19 cellular contexts compared by ENCODE assay signal in the genomic region with DNA sequence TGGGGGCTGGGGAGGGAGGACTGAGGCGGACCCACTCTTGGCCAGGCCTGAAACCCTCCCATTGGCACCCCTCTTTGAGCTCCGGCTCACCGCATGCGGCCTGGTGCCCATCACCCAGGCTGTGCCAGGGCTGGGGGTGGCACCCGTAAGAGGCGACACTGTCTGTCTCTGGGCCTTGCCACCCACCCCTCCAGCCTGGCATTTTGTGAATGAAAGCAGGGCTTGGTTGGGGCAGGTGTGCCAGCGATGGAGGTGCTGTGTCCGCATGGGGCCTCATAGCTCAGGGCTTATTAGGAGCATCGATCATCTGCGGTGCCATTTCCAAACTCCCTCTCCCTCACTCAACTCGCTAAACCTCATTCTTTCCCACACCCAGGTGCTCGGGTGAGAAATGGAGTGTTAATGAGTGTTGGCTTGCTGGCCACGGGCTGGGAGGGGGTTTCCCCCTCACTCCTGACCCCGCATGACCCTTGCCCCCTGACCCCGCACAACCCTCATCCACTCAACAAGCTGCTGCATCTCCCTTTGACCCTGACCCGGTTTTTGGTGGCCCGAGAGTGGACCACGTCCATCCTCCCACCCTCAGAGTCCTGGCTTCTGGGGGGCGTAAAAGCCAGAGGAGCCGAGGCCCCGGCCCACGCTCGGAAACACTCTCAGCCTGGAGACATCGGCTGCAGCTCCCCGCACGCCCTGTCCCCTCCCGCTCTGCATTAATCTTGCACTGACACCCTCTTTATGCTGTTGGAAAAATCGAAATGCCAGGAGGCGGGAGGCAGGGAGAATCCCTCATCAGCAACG.
DNase-seq lines count a peak whose midpoint lies in the region; ATAC-seq and TF ChIP-seq lines count a peak whose summit lies in the region.
"Had no signal": no experiment of that assay in that cellular context is flagged by ENCODE, and none has a peak within 500 bp of the region (broad histone marks: within the 10 kb centered on the region; RNA-seq: fewer than 3 reads in every experiment).

No MANE protein-coding gene starts in this region.

- ATAC-seq in activated CD8-positive, alpha-beta T cell treated with anti-CD3 and anti-CD28 coated beads, Interleukin-2, amount 10 ng/mL, durations not matched to agents 7 days and 5 days = no peak
- ATAC-seq in activated CD8-positive, alpha-beta T cell treated with anti-CD3 and anti-CD28 coated beads for 36 hours = no peak
- no peak for ATAC-seq in HG03457 (IDR thresholded peaks at IDR 0.05; ENCODE audit: unreplicated experiment)
- no peak for ATAC-seq in GM18505 (IDR thresholded peaks at IDR 0.05; ENCODE audit: unreplicated experiment)
- ATAC-seq: HCT116; SK-N-SH treated with all-trans-retinoic acid at 6 μM for 48 hours; stimulated activated naive CD8-positive, alpha-beta T cell treated with anti-CD3 and anti-CD28 coated beads, Interleukin-15, Interleukin-2, amounts not matched to agents 100 U/mL and 50 U/mL, for 24 hours had no signal

- no peak overlapping the region; the same call in 1 of the 2 replicates for H3K14ac ChIP-seq in H9 (ENCODE audit: insufficient read depth, low read length)

- H3K27me3 Mint-ChIP-seq in activated CD8-positive, alpha-beta T cell treated with anti-CD3 and anti-CD28 coated beads, Interleukin-2, amount 10 ng/mL, durations not matched to agents 7 days and 5 days (ENCODE audit: low read depth) = peaks cover 11% of the 10 kb centered on the region
- H3K27me3 Mint-ChIP-seq in activated CD8-positive, alpha-beta T cell treated with anti-CD3 and anti-CD28 coated beads for 36 hours = peaks cover 11% of the 10 kb centered on the region
- H3K27me3 Mint-ChIP-seq in H9 (ENCODE audit: low read depth) (peaks cover 94% of the 10 kb centered on the region), endodermal cell (ENCODE audit: insufficient read depth) (peaks cover 28% of the 10 kb centered on the region), progenitor cell of endocrine pancreas (peaks cover 28% of the 10 kb centered on the region)
- H3K27me3 Mint-ChIP-seq: CD4-positive, alpha-beta T cell had no signal

- H2BK20ac ChIP-seq in H9 (ENCODE audit: low read depth, low read length, poor library complexity, severe bottlenecking) = no peak overlapping the region

- no peak overlapping the region for H3K23ac ChIP-seq in H9 (ENCODE audit: insufficient read length, low read depth, low read length)

- H4K91ac ChIP-seq in H9 (ENCODE audit: insufficient read length, low read depth, low read length) = no peak overlapping the region

- H3K4ac ChIP-seq in H9 (ENCODE audit: low read depth, low read length) = no peak overlapping the region

- DNase-seq in activated CD8-positive, alpha-beta T cell treated with anti-CD3 and anti-CD28 coated beads, Interleukin-2, amount 10 ng/mL, durations not matched to agents 7 days and 5 days = peak; percentile 16
- DNase-seq in activated CD8-positive, alpha-beta T cell treated with anti-CD3 and anti-CD28 coated beads for 36 hours = no peak
- DNase-seq in H9 (peak; percentile 15), endodermal cell (peak; percentile 23), progenitor cell of endocrine pancreas (ENCODE audit: low spot score, unreplicated experiment) (no peak), T-helper 2 cell (no peak)
- DNase-seq: activated CD4-positive, alpha-beta T cell treated with anti-CD3 and anti-CD28 coated beads, Interleukin-2, amount 10 ng/mL, durations not matched to agents 24 days and 14 days; activated naive CD4-positive, alpha-beta T cell treated with anti-CD3 and anti-CD28 coated beads, Interleukin-2, amount 50 U/mL, for 16 hours; CD4-positive, alpha-beta T cell; stimulated activated CD4-positive, alpha-beta T cell treated with anti-CD3 and anti-CD28 coated beads, Interleukin-4, amount 100 ng/mL, for 4 hours; stimulated activated naive CD8-positive, alpha-beta T cell treated with anti-CD3 and anti-CD28 coated beads, Interleukin-15, Interleukin-2, amounts not matched to agents 100 U/mL and 50 U/mL, for 24 hours; thyroid gland had no signal

- H4K20me1 ChIP-seq in H9 (ENCODE audit: control insufficient read depth, insufficient read depth, insufficient read length) = peaks cover 2% of the 10 kb centered on the region

- no peaks in the 10 kb centered on the region for H3K36me3 ChIP-seq in endodermal cell (ENCODE audit: control insufficient read depth, insufficient read depth, low read length)
- H3K36me3 ChIP-seq: thyroid gland had no signal

- H3K9ac ChIP-seq in H9 (ENCODE audit: extremely low read depth, insufficient read length, low read length) = no peak overlapping the region
- H3K9ac ChIP-seq in endodermal cell (ENCODE audit: extremely low read depth, low read length, poor library complexity, severe bottlenecking) = no peak overlapping the region

- no peak overlapping the region for H4K8ac ChIP-seq in H9 (replicated peaks; ENCODE audit: insufficient read length, low read depth, low read length)

- H3K9me3 ChIP-seq in H9 (ENCODE audit: control insufficient read depth, low read depth, low read length) = no peaks in the 10 kb centered on the region
- peaks cover 50% of the 10 kb centered on the region for H3K9me3 ChIP-seq in endodermal cell (ENCODE audit: control insufficient read depth, low read length)
- H3K9me3 ChIP-seq: thyroid gland had no signal

- H3K4me1 Mint-ChIP-seq in activated CD8-positive, alpha-beta T cell treated with anti-CD3 and anti-CD28 coated beads, Interleukin-2, amount 10 ng/mL, durations not matched to agents 7 days and 5 days (ENCODE audit: low read depth) = peaks cover 27% of the 10 kb centered on the region
- peaks cover 44% of the 10 kb centered on the region for H3K4me1 Mint-ChIP-seq in activated CD8-positive, alpha-beta T cell treated with anti-CD3 and anti-CD28 coated beads for 36 hours (ENCODE audit: low read depth)
- peaks cover 0 to 6% of the 10 kb centered on the region in 2 experiments; a peak in 2 of 4 replicates for H3K4me1 Mint-ChIP-seq in H9
- H3K4me1 Mint-ChIP-seq in endodermal cell = no peaks in the 10 kb centered on the region
- peaks cover 14% of the 10 kb centered on the region for H3K4me1 Mint-ChIP-seq in progenitor cell of endocrine pancreas (ENCODE audit: low read depth)

- no peak overlapping the region for H2BK120ac ChIP-seq in H9 (ENCODE audit: low read depth, low read length, poor library complexity, severe bottlenecking)

- no peaks in the 10 kb centered on the region for H3K79me2 ChIP-seq in H9 (ENCODE audit: insufficient read depth, low read length)

- H3K4me3 ChIP-seq in endodermal cell (ENCODE audit: low read length) = no peak overlapping the region
- H3K4me3 ChIP-seq: lung, thyroid gland had no signal

- H3K27ac ChIP-seq in H9 (ENCODE audit: insufficient read length, low read depth, low read length) (no peak overlapping the region), endodermal cell (ENCODE audit: low read depth, low read length) (no peak overlapping the region)
- H3K27ac ChIP-seq: thyroid gland had no signal

- POLR2A ChIA-PET in activated CD8-positive, alpha-beta T cell treated with anti-CD3 and anti-CD28 coated beads, Interleukin-2, amount 10 ng/mL, durations not matched to agents 7 days and 5 days (lab: Charles Lee) = no interaction called here
- POLR2A ChIA-PET in activated CD8-positive, alpha-beta T cell treated with anti-CD3 and anti-CD28 coated beads for 36 hours (lab: Charles Lee) = no interaction called here

- H2BK5ac ChIP-seq in H9 (ENCODE audit: insufficient read length, low read length) = no peak overlapping the region

- CTCF ChIA-PET in activated CD8-positive, alpha-beta T cell treated with anti-CD3 and anti-CD28 coated beads, Interleukin-2, amount 10 ng/mL, durations not matched to agents 7 days and 5 days (lab: Charles Lee) = interaction anchor here (0.5 kb wide), 1 partner anchor 381 kb away, joined by 3 read pairs; no protein-coding TSS in a partner anchor
- CTCF ChIA-PET in activated CD8-positive, alpha-beta T cell treated with anti-CD3 and anti-CD28 coated beads for 36 hours (lab: Charles Lee) = interaction anchor here (1.1 to 1.6 kb wide), 2 partner anchors 23 to 115 kb away, joined by 3 read pairs; no protein-coding TSS in a partner anchor

- H2BK15ac ChIP-seq in H9 (ENCODE audit: low read depth, low read length) = no peak overlapping the region

- intact Hi-C loops in activated CD8-positive, alpha-beta T cell treated with anti-CD3 and anti-CD28 coated beads for 36 hours (cut with micrococcal nuclease) = no loop called here

- H3K23me2 ChIP-seq in H9 (ENCODE audit: insufficient read length, low read depth, low read length, poor library complexity, severe bottlenecking) = no peaks in the 10 kb centered on the region

- no CpG with 5 or more reads among the region's 30 CpGs for WGBS in H9 (ENCODE audit: extremely low coverage, insufficient read length, low lambda C conversion rate)
- 79 to 91% methylated on average over 14 to 25 of the region's 30 CpGs for WGBS in endodermal cell (ENCODE audit: insufficient coverage in 1 of 2, insufficient read length in 1 of 2), 2 experiments

- H3K56ac ChIP-seq in H9 (ENCODE audit: insufficient read length, low read depth, low read length) = no peak overlapping the region

- no peak overlapping the region for H2AK5ac ChIP-seq in H9 (ENCODE audit: insufficient read length, low read length)

- H3K4me1 ChIP-seq in H9 (ENCODE audit: insufficient read depth, low read length) = no peaks in the 10 kb centered on the region
- no peaks in the 10 kb centered on the region for H3K4me1 ChIP-seq in endodermal cell (ENCODE audit: control insufficient read depth, insufficient read depth, low read length)
- H3K4me1 ChIP-seq: thyroid gland had no signal

- TF ChIP-seq CTCF in activated CD8-positive, alpha-beta T cell treated with anti-CD3 and anti-CD28 coated beads for 36 hours (IDR thresholded peaks at IDR 0.05) = no peak
- TF ChIP-seq CTCF in H9 (conservative IDR thresholded peaks at IDR 0.05) (no peak), endodermal cell (conservative IDR thresholded peaks at IDR 0.05) (no peak), progenitor cell of endocrine pancreas (IDR thresholded peaks at IDR 0.05; ENCODE audit: unreplicated experiment) (no peak)

- H3K4me2 ChIP-seq in H9 (ENCODE audit: insufficient read depth, insufficient read length, low read length) = no peak overlapping the region

- H2AFZ ChIP-seq in H9 (ENCODE audit: low read length) = no peak overlapping the region

- no peaks in the 10 kb centered on the region for H3K79me1 ChIP-seq in H9 (ENCODE audit: insufficient read depth, low read depth, low read length, poor library complexity, severe bottlenecking)

- no peak overlapping the region for H3T11ph ChIP-seq in H9 (ENCODE audit: low read length)

- H3K36me3 Mint-ChIP-seq in activated CD8-positive, alpha-beta T cell treated with anti-CD3 and anti-CD28 coated beads, Interleukin-2, amount 10 ng/mL, durations not matched to agents 7 days and 5 days (ENCODE audit: low read depth) = peaks cover 12% of the 10 kb centered on the region
- H3K36me3 Mint-ChIP-seq in activated CD8-positive, alpha-beta T cell treated with anti-CD3 and anti-CD28 coated beads for 36 hours (ENCODE audit: low read depth) = no peaks in the 10 kb centered on the region
- H3K36me3 Mint-ChIP-seq in H9 (ENCODE audit: insufficient read depth in 1 of 3, low read depth in 3 of 3) (0 out of 7 replicates have a peak, but pooled peaks cover 0 to 1% (median 0%) of the 10 kb centered on the region in 3 experiments), endodermal cell (ENCODE audit: low read depth) (no peaks in the 10 kb centered on the region), progenitor cell of endocrine pancreas (ENCODE audit: insufficient read depth) (no peaks in the 10 kb centered on the region)

- H3K27me3 ChIP-seq in H9 (ENCODE audit: insufficient read depth, low read length) (peaks cover 13% of the 10 kb centered on the region; the same call in 1 of the 2 replicates), endodermal cell (ENCODE audit: control insufficient read depth, insufficient read depth, low read length, poor library complexity, severe bottlenecking) (no peaks in the 10 kb centered on the region)
- H3K27me3 ChIP-seq: thyroid gland had no signal

- H3K18ac ChIP-seq in H9 (ENCODE audit: insufficient read length, low read depth, low read length) = no peak overlapping the region

- H4K5ac ChIP-seq in H9 (ENCODE audit: insufficient read length, low read depth, low read length) = no peak overlapping the region

- H2BK12ac ChIP-seq in H9 (ENCODE audit: insufficient read length, low read depth, low read length) = no peak overlapping the region

- no peak overlapping the region for H3K4me3 Mint-ChIP-seq in activated CD8-positive, alpha-beta T cell treated with anti-CD3 and anti-CD28 coated beads, Interleukin-2, amount 10 ng/mL, durations not matched to agents 7 days and 5 days
- no peak overlapping the region for H3K4me3 Mint-ChIP-seq in activated CD8-positive, alpha-beta T cell treated with anti-CD3 and anti-CD28 coated beads for 36 hours
- H3K4me3 Mint-ChIP-seq in H9 = no peak overlapping the region
- H3K4me3 Mint-ChIP-seq in endodermal cell = no peak overlapping the region
- peak overlapping the region; percentile 40 for H3K4me3 Mint-ChIP-seq in progenitor cell of endocrine pancreas (ENCODE audit: low read depth)
- H3K4me3 Mint-ChIP-seq: activated CD4-positive, alpha-beta T cell treated with anti-CD3 and anti-CD28 coated beads, Interleukin-2, amount 10 ng/mL, durations not matched to agents 24 days and 14 days; CD4-positive, alpha-beta T cell; dendritic cell treated with granulocyte-macrophage colony-stimulating factor and Interleukin-4, amounts not matched to agents 40 ng/mL and 50 ng/mL, for 4 days; T-helper 2 cell treated with Interferon-gamma antibody and Interleukin-4, amounts not matched to agents 5 μg/mL and 100 μg/mL, for 36 hours had no signal

- peaks cover 7% of the 10 kb centered on the region for H3K9me3 Mint-ChIP-seq in activated CD8-positive, alpha-beta T cell treated with anti-CD3 and anti-CD28 coated beads, Interleukin-2, amount 10 ng/mL, durations not matched to agents 7 days and 5 days (ENCODE audit: insufficient read depth)
- peaks cover 1% of the 10 kb centered on the region for H3K9me3 Mint-ChIP-seq in activated CD8-positive, alpha-beta T cell treated with anti-CD3 and anti-CD28 coated beads for 36 hours
- H3K9me3 Mint-ChIP-seq in H9 (no peaks in the 10 kb centered on the region), endodermal cell (no peaks in the 10 kb centered on the region), progenitor cell of endocrine pancreas (ENCODE audit: low read depth) (no peaks in the 10 kb centered on the region)
- H3K9me3 Mint-ChIP-seq: activated CD4-positive, alpha-beta T cell treated with anti-CD3 and anti-CD28 coated beads, Interleukin-2, amount 10 ng/mL, durations not matched to agents 24 days and 14 days; CD4-positive, alpha-beta T cell; dendritic cell treated with granulocyte-macrophage colony-stimulating factor and Interleukin-4, amounts not matched to agents 40 ng/mL and 50 ng/mL, for 4 days had no signal

- H3K27ac Mint-ChIP-seq in activated CD8-positive, alpha-beta T cell treated with anti-CD3 and anti-CD28 coated beads, Interleukin-2, amount 10 ng/mL, durations not matched to agents 7 days and 5 days = no peak overlapping the region
- H3K27ac Mint-ChIP-seq in activated CD8-positive, alpha-beta T cell treated with anti-CD3 and anti-CD28 coated beads for 36 hours = no peak overlapping the region
- peak overlapping the region in 1 of 3 experiments; percentile 15; a peak in 1 of 7 replicates for H3K27ac Mint-ChIP-seq in H9
- no peak overlapping the region for H3K27ac Mint-ChIP-seq in endodermal cell
- H3K27ac Mint-ChIP-seq in progenitor cell of endocrine pancreas = peak overlapping the region; percentile 92
- H3K27ac Mint-ChIP-seq: activated CD4-positive, alpha-beta T cell treated with anti-CD3 and anti-CD28 coated beads, Interleukin-2, amount 10 ng/mL, durations not matched to agents 24 days and 14 days; CD4-positive, alpha-beta T cell; dendritic cell treated with granulocyte-macrophage colony-stimulating factor and Interleukin-4, amounts not matched to agents 40 ng/mL and 50 ng/mL, for 4 days had no signal

- no peak for TF ChIP-seq POLR2A in GM18505 (IDR thresholded peaks at IDR 0.05; ENCODE audit: borderline replicate concordance, extremely low read depth, insufficient read depth, insufficient read length)

Comparison
In these comparisons a context has a peak if more than half of its experiments do, and no peak if none do; other contexts are left out.
1. DNase-seq: peak in activated CD8-positive, alpha-beta T cell treated with anti-CD3 and anti-CD28 coated beads, Interleukin-2, amount 10 ng/mL, durations not matched to agents 7 days and 5 days (single experiment), H9 (single experiment) and endodermal cell (single experiment); none in activated CD8-positive, alpha-beta T cell treated with anti-CD3 and anti-CD28 coated beads for 36 hours (single experiment), progenitor cell of endocrine pancreas (single experiment) and T-helper 2 cell (0 of 5).